ENCODE assay signal across 1 cellular context in the genomic region with DNA sequence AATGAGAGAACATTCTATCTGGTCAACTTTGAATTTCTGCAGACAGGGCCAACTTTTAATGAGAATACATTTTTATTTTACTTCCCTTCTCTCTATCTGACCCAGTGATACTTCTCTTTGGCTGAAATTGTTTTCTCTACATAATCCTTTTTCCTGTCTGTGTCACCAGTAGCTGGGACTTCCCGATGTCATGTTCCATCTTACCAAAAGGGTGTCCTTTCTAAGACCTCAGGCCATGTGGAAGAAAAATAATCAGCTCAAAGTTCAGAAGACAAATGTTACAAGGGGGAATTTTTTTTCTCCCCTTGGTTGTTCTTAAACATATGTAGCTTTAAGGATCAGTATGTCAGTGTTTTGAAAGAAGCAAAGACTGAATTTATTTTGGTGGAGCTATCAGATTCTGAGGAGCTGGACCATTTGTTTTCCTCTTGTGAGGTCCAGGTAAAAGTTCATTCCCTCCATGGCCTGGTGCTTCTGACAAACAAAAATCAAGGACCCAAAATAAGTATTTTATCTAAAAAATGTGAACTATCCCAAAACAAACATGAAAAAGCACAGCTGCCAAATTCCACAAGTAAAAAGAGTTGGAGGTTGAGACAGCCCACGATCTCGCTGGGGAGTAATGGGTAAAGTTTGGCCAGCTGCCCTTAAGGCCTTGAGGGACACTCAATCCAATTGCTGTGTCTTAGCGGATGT.
TF ChIP-seq lines count a peak whose summit lies in the region.

No MANE protein-coding gene starts in this region.

TF ChIP-seq in IMR-90, 13 proteins besides CTCF, POLR2A, EP300 and RAD21:
- TF ChIP-seq MAFK (IDR thresholded peaks at IDR 0.05; ENCODE audit: low read depth, low read length) (no peak), NFE2L2 (IDR thresholded peaks at IDR 0.05; ENCODE audit: low read depth, low read length) (no peak), SMC3 (IDR thresholded peaks at IDR 0.05; ENCODE audit: low read depth, low read length) (no peak), MAZ (IDR thresholded peaks at IDR 0.05; ENCODE audit: borderline replicate concordance, low read depth, low read length) (no peak), RCOR1 (IDR thresholded peaks at IDR 0.05; ENCODE audit: insufficient replicate concordance, low read length) (no peak), BHLHE40 (IDR thresholded peaks at IDR 0.05; ENCODE audit: low read depth, low read length) (no peak), CEBPB (IDR thresholded peaks at IDR 0.05; ENCODE audit: low read depth, low read length) (no peak), CHD1 (IDR thresholded peaks at IDR 0.05; ENCODE audit: low read depth, low read length) (no peak), FOS (IDR thresholded peaks at IDR 0.05; ENCODE audit: low read depth, low read length) (no peak), MXI1 (IDR thresholded peaks at IDR 0.05; ENCODE audit: borderline replicate concordance, low read depth, low read length) (no peak)
- TF ChIP-seq, protein P1, sequence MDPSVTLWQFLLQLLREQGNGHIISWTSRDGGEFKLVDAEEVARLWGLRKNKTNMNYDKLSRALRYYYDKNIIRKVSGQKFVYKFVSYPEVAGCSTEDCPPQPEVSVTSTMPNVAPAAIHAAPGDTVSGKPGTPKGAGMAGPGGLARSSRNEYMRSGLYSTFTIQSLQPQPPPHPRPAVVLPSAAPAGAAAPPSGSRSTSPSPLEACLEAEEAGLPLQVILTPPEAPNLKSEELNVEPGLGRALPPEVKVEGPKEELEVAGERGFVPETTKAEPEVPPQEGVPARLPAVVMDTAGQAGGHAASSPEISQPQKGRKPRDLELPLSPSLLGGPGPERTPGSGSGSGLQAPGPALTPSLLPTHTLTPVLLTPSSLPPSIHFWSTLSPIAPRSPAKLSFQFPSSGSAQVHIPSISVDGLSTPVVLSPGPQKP (IDR thresholded peaks at IDR 0.05; ENCODE audit: borderline replicate concordance, low read depth, low read length) = no peak
